Comparison of ENCODE assay signal across 23 cellular contexts in the genomic region with DNA sequence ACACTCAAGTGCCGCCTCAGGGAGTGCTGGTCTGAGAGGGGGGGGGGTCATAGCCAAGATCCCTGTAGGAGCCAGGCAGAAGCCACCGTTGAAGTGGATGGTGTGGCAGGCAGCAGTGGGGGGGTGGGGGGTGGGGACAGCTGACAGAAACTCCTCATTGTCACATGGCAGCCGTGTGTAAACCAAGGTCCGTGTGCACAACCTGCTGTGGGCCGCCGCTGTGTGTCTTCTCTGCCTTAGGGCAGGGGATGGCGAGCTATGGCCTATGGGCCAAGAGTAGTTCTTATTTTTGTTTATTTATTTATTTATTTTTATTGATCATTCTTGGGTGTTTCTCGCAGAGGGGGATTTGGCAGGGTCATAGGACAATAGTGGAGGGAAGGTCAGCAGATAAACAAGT. TPM values are rescaled to one million over a fixed set of nuclear protein-coding genes. Genes with fewer than 3 reads are reported as not detected.
"Had no signal": no experiment of that assay in that cellular context is flagged by ENCODE, and none has a peak within 500 bp of the region (broad histone marks: within the 10 kb centered on the region; RNA-seq: fewer than 3 reads in every experiment).

No MANE protein-coding gene starts in this region.

- ATAC-seq: activated CD4-positive, alpha-beta T cell treated with anti-CD3 and anti-CD28 coated beads for 36 hours; activated T-cell treated with anti-CD3 and anti-CD28 coated beads, Interleukin-2, amount 50 U/mL, for 4 hours; naive thymus-derived CD8-positive, alpha-beta T cell; stimulated activated naive B cell treated with anti-CD40 and anti-IgM and Interleukin-4, amounts not matched to agents 10 μg/mL and 1 μg/mL and 100 μg/mL, for 72 hours had no signal

- H3K4me3 Mint-ChIP-seq: activated B cell treated with CpG ODN at 0.5 μM for 24 hours; activated CD4-positive, alpha-beta T cell treated with anti-CD3 and anti-CD28 coated beads for 36 hours; activated naive CD8-positive, alpha-beta T cell treated with anti-CD3 and anti-CD28 coated beads, Interleukin-2, amount 10 ng/mL, durations not matched to agents 7 days and 5 days; activated T-cell treated with anti-CD3 and anti-CD28 coated beads, Interleukin-2, amount 50 U/mL, for 4 hours; dendritic cell treated with granulocyte-macrophage colony-stimulating factor and Interleukin-4, amounts not matched to agents 40 ng/mL and 50 ng/mL, for 4 days; mesothelial cell of epicardium; naive thymus-derived CD8-positive, alpha-beta T cell; stimulated activated naive B cell treated with anti-CD40 and anti-IgM and Interleukin-4, amounts not matched to agents 10 μg/mL and 1 μg/mL and 100 μg/mL, for 72 hours had no signal

- H3K4me3 ChIP-seq: left ventricle myocardium inferior, sigmoid colon, smooth muscle cell, transverse colon had no signal

- H3K27me3 Mint-ChIP-seq: activated B cell treated with CpG ODN at 0.5 μM for 24 hours; activated CD4-positive, alpha-beta T cell treated with anti-CD3 and anti-CD28 coated beads for 36 hours; activated naive CD8-positive, alpha-beta T cell treated with anti-CD3 and anti-CD28 coated beads, Interleukin-2, amount 10 ng/mL, durations not matched to agents 7 days and 5 days; dendritic cell treated with granulocyte-macrophage colony-stimulating factor and Interleukin-4, amounts not matched to agents 40 ng/mL and 50 ng/mL, for 4 days; naive thymus-derived CD8-positive, alpha-beta T cell; stimulated activated naive B cell treated with anti-CD40 and anti-IgM and Interleukin-4, amounts not matched to agents 10 μg/mL and 1 μg/mL and 100 μg/mL, for 72 hours had no signal

- H3K9ac ChIP-seq: parathyroid adenoma had no signal

- H3K9me3 ChIP-seq: left ventricle myocardium inferior, neutrophil, sigmoid colon, transverse colon had no signal

- H3K4me1 ChIP-seq: parathyroid adenoma had no signal

- FAIRE-seq: bronchial epithelial cell, endometrium had no signal

- H3K27ac Mint-ChIP-seq: activated naive CD8-positive, alpha-beta T cell treated with anti-CD3 and anti-CD28 coated beads, Interleukin-2, amount 10 ng/mL, durations not matched to agents 7 days and 5 days; dendritic cell treated with granulocyte-macrophage colony-stimulating factor and Interleukin-4, amounts not matched to agents 40 ng/mL and 50 ng/mL, for 4 days; mesothelial cell of epicardium had no signal

- H3K27ac ChIP-seq: neutrophil, parathyroid adenoma, transverse colon had no signal

- DNase-seq: activated B cell treated with CpG ODN at 0.5 μM for 24 hours; activated CD4-positive, alpha-beta T cell treated with anti-CD3 and anti-CD28 coated beads for 36 hours; activated CD4-positive, alpha-beta T cell treated with anti-CD3 and anti-CD28 coated beads, Interleukin-2, amount 50 U/mL, for 48 hours; activated CD8-positive, alpha-beta memory T cell treated with anti-CD3 and anti-CD28 coated beads, Interleukin-2, amount 50 U/mL, for 48 hours; activated naive CD4-positive, alpha-beta T cell treated with Interleukin-2 at 50 U/mL for 16 hours; activated naive CD8-positive, alpha-beta T cell treated with anti-CD3 and anti-CD28 coated beads, Interleukin-2, amount 10 ng/mL, durations not matched to agents 7 days and 5 days; activated T-cell treated with anti-CD3 and anti-CD28 coated beads, Interleukin-2, amount 50 U/mL, for 4 hours; amniotic stem cell; effector CD4-positive, alpha-beta T cell; left ventricle myocardium inferior; naive thymus-derived CD8-positive, alpha-beta T cell; sigmoid colon; stimulated activated CD4-positive, alpha-beta T cell treated with anti-CD3 and anti-CD28 coated beads, Interleukin-15, amount 100 ng/mL, for 24 hours; stimulated activated naive B cell treated with anti-CD40 and anti-IgM and Interleukin-4, amounts not matched to agents 10 μg/mL and 1 μg/mL and 100 μg/mL, for 72 hours; T1000; transverse colon had no signal

- H2AFZ ChIP-seq: parathyroid adenoma had no signal

- H3K4me1 Mint-ChIP-seq: mesothelial cell of epicardium had no signal

- H3K27me3 ChIP-seq: neutrophil, sigmoid colon, transverse colon had no signal

- H3K4me2 ChIP-seq: smooth muscle cell had no signal

- H3K9me3 Mint-ChIP-seq: activated B cell treated with CpG ODN at 0.5 μM for 24 hours; activated naive CD8-positive, alpha-beta T cell treated with anti-CD3 and anti-CD28 coated beads, Interleukin-2, amount 10 ng/mL, durations not matched to agents 7 days and 5 days; activated T-cell treated with anti-CD3 and anti-CD28 coated beads, Interleukin-2, amount 50 U/mL, for 4 hours; dendritic cell treated with granulocyte-macrophage colony-stimulating factor and Interleukin-4, amounts not matched to agents 40 ng/mL and 50 ng/mL, for 4 days; naive thymus-derived CD8-positive, alpha-beta T cell; stimulated activated naive B cell treated with anti-CD40 and anti-IgM and Interleukin-4, amounts not matched to agents 10 μg/mL and 1 μg/mL and 100 μg/mL, for 72 hours had no signal

RNA-seq across cellular contexts. Expression of gene LTC4S, which starts 40.3 kb away (rescaled TPM):
- total RNA-seq: smooth muscle cell had no signal
- polyA plus RNA-seq: smooth muscle cell had no signal
